Comparison of ENCODE assay signal across 18 cellular contexts in the genomic region with DNA sequence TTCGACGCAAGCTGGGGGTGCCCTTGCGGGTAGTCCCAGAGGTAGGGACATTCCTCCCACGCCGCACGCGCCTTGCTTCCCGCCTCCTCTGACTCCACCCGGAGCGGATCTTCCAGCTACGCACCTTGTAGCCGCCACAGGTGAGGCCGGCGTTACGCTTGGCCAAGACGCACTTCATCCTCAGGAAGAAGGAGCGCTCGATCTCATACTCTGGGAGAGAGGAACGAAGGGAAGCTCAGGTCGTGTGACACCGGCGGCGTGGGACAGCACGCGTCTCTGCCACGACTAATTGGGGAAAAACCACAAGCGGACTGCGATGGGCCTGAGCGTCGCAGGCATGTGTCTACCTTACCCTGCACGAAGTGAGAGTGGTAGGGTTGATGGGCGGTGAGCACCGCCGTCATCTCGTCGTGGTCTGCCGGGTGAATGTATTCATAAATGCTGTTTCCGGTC. TPM values are rescaled to one million over a fixed set of nuclear protein-coding genes. Genes with fewer than 3 reads are reported as not detected.
DNase-seq lines count a peak whose midpoint lies in the region; ATAC-seq, FAIRE-seq and TF ChIP-seq lines count a peak whose summit lies in the region.
"Had no signal": no experiment of that assay in that cellular context is flagged by ENCODE, and none has a peak within 500 bp of the region (broad histone marks: within the 10 kb centered on the region; RNA-seq: fewer than 3 reads in every experiment).

No MANE protein-coding gene starts in this region.

- CTCF ChIA-PET in BJ (lab: Yijun Ruan, JAX) (interaction anchor here (0.9 to 14.1 kb wide), 8 partner anchors 11 to 581 kb away, joined by 3 to 161 read pairs (median 4); a partner anchor contains a TSS), endothelial cell of umbilical vein (lab: Charles Lee) (interaction anchor here (2.3 to 3.0 kb wide), 2 partner anchors 12 to 273 kb away, joined by 10 to 17 read pairs; no protein-coding TSS in a partner anchor)
- CTCF ChIA-PET in naive thymus-derived CD4-positive, alpha-beta T cell (lab: Charles Lee): interaction anchor here (0.6 kb wide), 1 partner anchor 177 kb away, joined by 3 read pairs; no protein-coding TSS in a partner anchor

- H3K4me2 ChIP-seq in GM23338: peak overlapping the region; percentile 48; the same call in 1 of the 2 replicates
- H3K4me2 ChIP-seq in endothelial cell of umbilical vein (ENCODE audit: insufficient read depth, low read length): no peak overlapping the region
- H3K4me2 ChIP-seq: PC-9 had no signal

- H3K4me1 ChIP-seq in GM23338 (ENCODE audit: insufficient read depth) (peaks cover 19% of the 10 kb centered on the region), endothelial cell of umbilical vein (ENCODE audit: control insufficient read depth, extremely low read depth, insufficient read depth, low read length) (peaks cover 15% of the 10 kb centered on the region)
- no peaks in the 10 kb centered on the region for H3K4me1 ChIP-seq in naive thymus-derived CD4-positive, alpha-beta T cell (ENCODE audit: control insufficient read depth in 2 of 2, insufficient read depth in 2 of 2, low read length in 2 of 2)

- TF ChIP-seq CTCF in BJ (IDR thresholded peaks at IDR 0.05; ENCODE audit: insufficient read depth, low read depth, low read length) (no peak), GM23338 (conservative IDR thresholded peaks at IDR 0.05; ENCODE audit: low read depth in 2 of 2) (no peak), endothelial cell of umbilical vein (IDR thresholded peaks at IDR 0.05; ENCODE audit: extremely low read depth in 1 of 2, insufficient read depth in 1 of 2, low read depth in 1 of 2, low read length in 2 of 2) (no peak)

- H4K20me1 ChIP-seq in GM23338 (replicated peaks; ENCODE audit: insufficient read depth) (peaks cover 4% of the 10 kb centered on the region; the same call in 1 of the 2 replicates), endothelial cell of umbilical vein (replicated peaks; ENCODE audit: control insufficient read depth, extremely low read depth, insufficient read depth, low read length) (no peaks in the 10 kb centered on the region)

- H3K4me3 Mint-ChIP-seq in GM23338: no peak overlapping the region
- H3K4me3 Mint-ChIP-seq in naive thymus-derived CD4-positive, alpha-beta T cell: no peak overlapping the region
- H3K4me3 Mint-ChIP-seq: CD8-positive, alpha-beta memory T cell had no signal

- no peak overlapping the region for H3K9ac ChIP-seq in endothelial cell of umbilical vein (replicated peaks; ENCODE audit: extremely low read depth, insufficient read depth, low read length)

- no peaks in the 10 kb centered on the region for H3K9me2 ChIP-seq in GM23338 (ENCODE audit: insufficient read depth)

- intact Hi-C loops in endothelial cell of umbilical vein (cut with micrococcal nuclease) (no loop called here), posterior vena cava (cut with DNase I) (no loop called here)
- intact Hi-C loops in naive thymus-derived CD4-positive, alpha-beta T cell (cut with micrococcal nuclease): loop anchor here in 1 of 2 donors (5.0 kb wide), 2 partner anchors 842 to 953 kb away; a partner anchor contains a TSS

- H3K9me1 ChIP-seq in endothelial cell of umbilical vein (replicated peaks; ENCODE audit: control insufficient read depth, extremely low read depth, insufficient read depth, low read length): no peaks in the 10 kb centered on the region

- peaks cover 11% of the 10 kb centered on the region for H3K27me3 Mint-ChIP-seq in GM23338 (ENCODE audit: insufficient read depth, low read depth, poor library complexity)
- peaks cover 34 to 61% (median 39%) of the 10 kb centered on the region in 5 donors for H3K27me3 Mint-ChIP-seq in naive thymus-derived CD4-positive, alpha-beta T cell

- H3K4me1 Mint-ChIP-seq in GM23338: peaks cover 13% of the 10 kb centered on the region
- peaks cover 0 to 11% (median 3%) of the 10 kb centered on the region in 7 donors for H3K4me1 Mint-ChIP-seq in naive thymus-derived CD4-positive, alpha-beta T cell

- no peaks in the 10 kb centered on the region; the same call in 1 of the 2 replicates for H3F3A ChIP-seq in GM23338 (replicated peaks; ENCODE audit: low read depth)

- H3K9me3 Mint-ChIP-seq in GM23338: no peaks in the 10 kb centered on the region
- H3K9me3 Mint-ChIP-seq in naive thymus-derived CD4-positive, alpha-beta T cell: peaks cover 0 to 13% (median 2%) of the 10 kb centered on the region in 11 donors

- TF ChIP-seq POLR2A in endothelial cell of umbilical vein (IDR thresholded peaks at IDR 0.05; ENCODE audit: low read depth, low read length): no peak

- dilution Hi-C loops in endothelial cell of umbilical vein (cut with MboI; ENCODE audit: extremely low pct_ligation_motif_present, low sequenced_read_pairs): no loop called here

- POLR2A ChIA-PET in BJ (lab: Charles Lee): no interaction called here
- POLR2A ChIA-PET in endothelial cell of umbilical vein (lab: Charles Lee): no interaction called here
- POLR2A ChIA-PET in naive thymus-derived CD4-positive, alpha-beta T cell (lab: Charles Lee): no interaction called here

- no peak overlapping the region for H3K27ac Mint-ChIP-seq in GM23338
- peak overlapping the region in 1 of 9 donors; percentile 47 for H3K27ac Mint-ChIP-seq in naive thymus-derived CD4-positive, alpha-beta T cell

- H3K27ac ChIP-seq in GM23338 (ENCODE audit: low read depth) (no peak overlapping the region), endothelial cell of umbilical vein (ENCODE audit: insufficient read depth, low read depth, low read length) (no peak overlapping the region)
- no peak overlapping the region for H3K27ac ChIP-seq in naive thymus-derived CD4-positive, alpha-beta T cell (ENCODE audit: low read depth, low read length)
- H3K27ac ChIP-seq: PC-9, RWPE1 had no signal

- H3K36me3 ChIP-seq in BJ (ENCODE audit: control insufficient read depth, insufficient read depth, low read length) (peaks cover 30% of the 10 kb centered on the region), GM23338 (ENCODE audit: insufficient read depth) (no peaks in the 10 kb centered on the region), endothelial cell of umbilical vein (ENCODE audit: control insufficient read depth in 2 of 2, extremely low read depth in 1 of 2, insufficient read depth in 2 of 2, low read length in 2 of 2) (no peaks in the 10 kb centered on the region)
- no peaks in the 10 kb centered on the region for H3K36me3 ChIP-seq in naive thymus-derived CD4-positive, alpha-beta T cell (ENCODE audit: control insufficient read depth in 2 of 3, insufficient read depth in 3 of 3, low read length in 3 of 3)

- no peak for FAIRE-seq in endothelial cell of umbilical vein (lab: Jason Lieb, UNC)
- FAIRE-seq: H54 had no signal

- H3K79me2 ChIP-seq in GM23338 (replicated peaks; ENCODE audit: insufficient read depth) (no peaks in the 10 kb centered on the region), endothelial cell of umbilical vein (ENCODE audit: control insufficient read depth, insufficient read depth, low read length) (no peaks in the 10 kb centered on the region)

- no TSS peak for BruUV-seq in endothelial cell of umbilical vein (replicated peaks; lab: Mats Ljungman, UMichigan)

- DNase-seq in BJ (ENCODE audit: low read depth) (no peak), GM23338 (ENCODE audit: low spot score) (peak; percentile 44), endothelial cell of umbilical vein (ENCODE audit: low read depth, low spot score) (no peak), posterior vena cava (ENCODE audit: low spot score) (peak; percentile 76), SW480 (ENCODE audit: low spot score) (no peak), GF-D8 (lab: John Stamatoyannopoulos, UW) (no peak)
- no peak for DNase-seq in naive thymus-derived CD4-positive, alpha-beta T cell
- DNase-seq: C1 segment of cervical spinal cord; CD8-positive, alpha-beta memory T cell; DMS53; NCI-H1417; NCI-H187 treated with DMSO at 0.1 percent for 48 hours; NCI-H226; NCI-H524; PC-9 had no signal

- H3K36me3 Mint-ChIP-seq in GM23338 (ENCODE audit: low read depth): no peaks in the 10 kb centered on the region
- no peaks in the 10 kb centered on the region for H3K36me3 Mint-ChIP-seq in naive thymus-derived CD4-positive, alpha-beta T cell
- H3K36me3 Mint-ChIP-seq: CD8-positive, alpha-beta memory T cell had no signal

- no peak overlapping the region; the same call in 1 of the 2 replicates for H2AFZ ChIP-seq in GM23338
- H2AFZ ChIP-seq in endothelial cell of umbilical vein (ENCODE audit: low read depth, low read length): no peak overlapping the region
- H2AFZ ChIP-seq: PC-9 had no signal

- no peaks in the 10 kb centered on the region for H3K27me3 ChIP-seq in BJ (ENCODE audit: control insufficient read depth, insufficient read depth, low read length)
- H3K27me3 ChIP-seq in GM23338 (ENCODE audit: insufficient read depth): peaks cover 100% of the 10 kb centered on the region
- peaks cover 56 to 75% of the 10 kb centered on the region in 2 experiments for H3K27me3 ChIP-seq in endothelial cell of umbilical vein (ENCODE audit: control insufficient read depth in 2 of 2, insufficient read depth in 2 of 2, low read length in 2 of 2)
- peaks cover 2 to 23% of the 10 kb centered on the region in 2 donors for H3K27me3 ChIP-seq in naive thymus-derived CD4-positive, alpha-beta T cell (ENCODE audit: control insufficient read depth in 2 of 2, insufficient read depth in 2 of 2, low read length in 2 of 2)

- H3K4me3 ChIP-seq in BJ (ENCODE audit: low read depth, low read length) (peak overlapping the region; percentile 27), GM23338 (peak overlapping the region; percentile 13; the same call in 1 of the 2 replicates), endothelial cell of umbilical vein (replicated peaks in 1 of 3; ENCODE audit: insufficient read depth in 1 of 3, low read depth in 1 of 3, low read length in 3 of 3) (no peak overlapping the region)
- no peak overlapping the region for H3K4me3 ChIP-seq in naive thymus-derived CD4-positive, alpha-beta T cell (ENCODE audit: low read length)
- H3K4me3 ChIP-seq: PC-9 had no signal

- no peaks in the 10 kb centered on the region for H3K9me3 ChIP-seq in endothelial cell of umbilical vein (replicated peaks; ENCODE audit: control insufficient read depth, insufficient read depth, low read length)
- H3K9me3 ChIP-seq in naive thymus-derived CD4-positive, alpha-beta T cell (ENCODE audit: control insufficient read depth in 2 of 3, low read length in 3 of 3): no peaks in the 10 kb centered on the region

- no peak for ATAC-seq in GM23338
- no peak for ATAC-seq in naive thymus-derived CD4-positive, alpha-beta T cell

RNA-seq across cellular contexts. Expression of a gene that starts 15.5 kb away (rescaled TPM):
- polyA plus RNA-seq in BJ (2011; rRNA removed): 27.1 and 32.9 TPM in 2 replicates
- polyA minus RNA-seq in BJ (2011; rRNA and poly(A)+ RNA removed): 83.2 and 105 TPM in 2 replicates
- 0.23 and 0.49 TPM in 2 replicates for total RNA-seq in GM23338 (2014; rRNA removed; shearing (Covaris generic))
- 0.14 and 0.42 TPM in 2 replicates for polyA plus RNA-seq in GM23338 (2016; fragmentation: Nextera tagmentation; extraction: Ambion mirVana)
- total RNA-seq in endothelial cell of umbilical vein: 0.29 and 0.39 TPM in 2 replicates
- polyA plus RNA-seq in endothelial cell of umbilical vein: 0.11 and 0.14 TPM in 2 replicates
- polyA plus RNA-seq in endothelial cell of umbilical vein (2011; cell fraction: cytosol; rRNA removed): 0.14 and 0.21 TPM in 2 replicates
- 0.34 and 0.41 TPM in 2 replicates for polyA plus RNA-seq in endothelial cell of umbilical vein (2011; cell fraction: nucleus; rRNA removed)
- 0.37 and 0.55 TPM in 2 replicates for polyA plus RNA-seq in endothelial cell of umbilical vein (2012)
- 0.53 and 0.63 TPM in 2 replicates for polyA minus RNA-seq in endothelial cell of umbilical vein
- not detected for polyA minus RNA-seq in endothelial cell of umbilical vein (2011; cell fraction: cytosol; rRNA and poly(A)+ RNA removed)
- polyA minus RNA-seq in endothelial cell of umbilical vein (2011; cell fraction: nucleus; rRNA and poly(A)+ RNA removed): 0.87 and 1.6 TPM in 2 replicates
- total RNA-seq in posterior vena cava: not detected
- not detected for total RNA-seq in naive thymus-derived CD4-positive, alpha-beta T cell
- polyA plus RNA-seq in naive thymus-derived CD4-positive, alpha-beta T cell: not detected
- total RNA-seq: CD8-positive, alpha-beta memory T cell; HT-29 had no signal
- polyA plus RNA-seq: CD8-positive, alpha-beta memory T cell had no signal

Comparison
In these comparisons a context has a peak if more than half of its experiments do, and no peak if none do; other contexts are left out.
1. DNase-seq: peak in GM23338 (single experiment) and posterior vena cava (single experiment); none in BJ (single experiment), endothelial cell of umbilical vein (single experiment), SW480 (single experiment), GF-D8 (single experiment) and naive thymus-derived CD4-positive, alpha-beta T cell (0 of 9).
2. H3K4me3 ChIP-seq: peak in BJ (single experiment) and GM23338 (single experiment); none in endothelial cell of umbilical vein (0 of 3) and naive thymus-derived CD4-positive, alpha-beta T cell (single experiment).